In the genomic region with DNA sequence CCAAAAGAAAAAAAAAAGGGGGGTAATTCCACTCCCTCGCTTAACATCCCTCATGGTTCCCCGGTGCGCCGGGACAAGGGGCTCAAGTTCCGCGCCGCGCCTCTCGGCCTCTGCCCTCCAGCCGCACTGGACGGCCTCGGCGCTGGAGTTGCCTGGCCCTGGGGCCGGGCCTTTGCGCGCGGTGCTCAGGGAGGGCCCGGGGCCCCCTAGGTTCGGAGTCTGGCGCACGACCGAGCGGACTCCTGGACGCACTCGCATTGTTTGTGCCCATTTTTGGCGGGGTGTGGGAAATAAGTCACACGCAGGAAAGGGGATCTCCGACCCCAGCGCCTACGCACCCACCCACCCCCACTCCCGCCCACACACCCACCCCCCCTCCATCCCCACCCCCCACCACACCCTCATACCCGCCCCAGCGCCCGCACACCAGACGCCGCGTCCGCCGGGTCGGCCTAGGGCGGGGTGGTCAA, we compare ENCODE assay signal across 8 cellular contexts. TPM values are rescaled to one million over a fixed set of nuclear protein-coding genes. Genes with fewer than 3 reads are reported as not detected.
DNase-seq lines count a peak whose midpoint lies in the region; ATAC-seq, FAIRE-seq and TF ChIP-seq lines count a peak whose summit lies in the region.

No MANE protein-coding gene starts in this region.

- POLR2A ChIA-PET in AG04450 (lab: Yijun Ruan, JAX) (interaction anchor here (0.7 to 1.7 kb wide), 19 partner anchors 9 to 599 kb away, joined by 3 to 19 read pairs (median 4); partner anchors contain the start of genes CACFD1, GTF3C5, REXO4 and SLC2A6), Panc1 (lab: Charles Lee) (interaction anchor here (0.6 to 1.0 kb wide), 4 partner anchors 17 to 214 kb away, joined by 3 to 8 read pairs (median 4); partner anchors contain the start of gene CACFD1)

- FAIRE-seq in GM18507 (lab: Jason Lieb, UNC), result no peak

- ATAC-seq in HG02973 (IDR thresholded peaks at IDR 0.05; ENCODE audit: unreplicated experiment) (peak; percentile 12), Panc1 (peak; percentile 62), left lung (peak; percentile 71)

- peaks cover 23% of the 10 kb centered on the region for H3K36me3 ChIP-seq in Panc1 (ENCODE audit: control insufficient read depth, insufficient read depth, low read length)
- peaks cover 0 to 73% of the 10 kb centered on the region in 2 donors for H3K36me3 ChIP-seq in left lung
- peaks cover 63% of the 10 kb centered on the region for H3K36me3 ChIP-seq in suprapubic skin

- H3K9me3 ChIP-seq in AG04450 (ENCODE audit: control insufficient read depth, insufficient read depth, low read length) (peaks cover 5% of the 10 kb centered on the region; the same call in 1 of the 2 replicates), Panc1 (ENCODE audit: control insufficient read depth, insufficient read depth, low read depth, low read length) (no peaks in the 10 kb centered on the region), left lung (no peaks in the 10 kb centered on the region), suprapubic skin (no peaks in the 10 kb centered on the region)

- CTCF ChIA-PET in AG04450 (lab: Charles Lee), result no interaction called here
- CTCF ChIA-PET in Panc1 (lab: Charles Lee), result no interaction called here

- no peak for DNase-seq in AG04450 (ENCODE audit: low read depth, low spot score)
- DNase-seq in GM18507 (ENCODE audit: extremely low spot score, insufficient read length, low read depth), result peak; percentile 40
- DNase-seq in Panc1 (ENCODE audit: low read depth, low spot score), result no peak
- DNase-seq in caudate nucleus (lab: John Stamatoyannopoulos, UW), result peak in 2 of 61 donors; percentile 42 to 59
- peak in 1 of 2 donors; percentile 88 for DNase-seq in left lung
- no peak for DNase-seq in suprapubic skin (ENCODE audit: low spot score in 2 of 2)
- DNase-seq in G401 (ENCODE audit: low spot score), result no peak

- H3K27me3 ChIP-seq in AG04450 (ENCODE audit: control insufficient read depth, insufficient read depth, low read length) (no peaks in the 10 kb centered on the region), Panc1 (ENCODE audit: control insufficient read depth, insufficient read depth, low read length) (no peaks in the 10 kb centered on the region), left lung (no peaks in the 10 kb centered on the region), suprapubic skin (no peaks in the 10 kb centered on the region)

- H3K4me1 ChIP-seq in Panc1 (ENCODE audit: control insufficient read depth, insufficient read depth, low read length) (peaks cover 19% of the 10 kb centered on the region), left lung (peaks cover 9 to 36% of the 10 kb centered on the region in 2 donors), suprapubic skin (peaks cover 43% of the 10 kb centered on the region)

- intact Hi-C loops in Panc1 (cut with micrococcal nuclease; ENCODE audit: unreplicated experiment) (no loop called here), left lung (cut with DNase I) (no loop called here)

- BruUV-seq in Panc1 (replicated peaks; lab: Mats Ljungman, UMichigan), result no TSS peak

- no peak for TF ChIP-seq CTCF in AG04450 (IDR thresholded peaks at IDR 0.05; ENCODE audit: low read depth, low read length)
- TF ChIP-seq CTCF in Panc1 (IDR thresholded peaks at IDR 0.05), result 0 out of 2 replicates have a peak, but pooled peaks have one; percentile 11
- TF ChIP-seq CTCF in left lung (IDR thresholded peaks at IDR 0.05), result no peak
- peak in 1 of 2 donors; percentile 2 for TF ChIP-seq CTCF in suprapubic skin (IDR thresholded peaks at IDR 0.05)

- in situ Hi-C loops in Panc1 (cut with HindIII; ENCODE audit: low pct_unique_long_range_greater_than_20kb, low sequenced_read_pairs), result no loop called here
- in situ Hi-C loops in G401 (cut with HindIII; ENCODE audit: low sequenced_read_pairs), result no loop called here

- no peak for TF ChIP-seq EP300 in suprapubic skin (IDR thresholded peaks at IDR 0.05)

- H3K4me3 ChIP-seq in AG04450 (ENCODE audit: low read depth, low read length), result peak overlapping the region; percentile 99
- peak overlapping the region; percentile 74 to 97 for H3K4me3 ChIP-seq in Panc1 (ENCODE audit: low read depth in 2 of 2, low read length in 2 of 2)
- peak overlapping the region; percentile 75 to 93 for H3K4me3 ChIP-seq in left lung
- H3K4me3 ChIP-seq in suprapubic skin, result peak overlapping the region; percentile 97

- peak overlapping the region; percentile 47 for H3K27ac ChIP-seq in AG04450 (ENCODE audit: low read depth, low read length)
- H3K27ac ChIP-seq in Panc1 (ENCODE audit: low read length), result peak overlapping the region; percentile 94
- H3K27ac ChIP-seq in caudate nucleus (ENCODE audit: low read depth, low read length), result peak overlapping the region; percentile 84
- peak overlapping the region; percentile 84 to 94 for H3K27ac ChIP-seq in left lung
- H3K27ac ChIP-seq in suprapubic skin, result peak overlapping the region; percentile 94

- 0% methylated on average over 19 of the region's 41 CpGs for WGBS in suprapubic skin

- no peak for TF ChIP-seq POLR2A in suprapubic skin (IDR thresholded peaks at IDR 0.05)

RNA-seq across cellular contexts. Expression of gene MED22, which starts 0.4 kb away (rescaled TPM):
- 14.1 and 20.2 TPM in 2 replicates for polyA plus RNA-seq in AG04450 (2011; rRNA removed)
- polyA minus RNA-seq in AG04450 (2011; rRNA and poly(A)+ RNA removed), result 19.8 and 35.1 TPM in 2 replicates
- 26.2 TPM for total RNA-seq in Panc1 (2021; ENCODE audit: unreplicated experiment)
- 30.2 TPM for polyA plus RNA-seq in Panc1 (2012; ENCODE audit: insufficient read length)
- 10 to 100 TPM; 21.8 to 29.2 TPM for total RNA-seq in left lung
- total RNA-seq in suprapubic skin, result 10 to 100 TPM; 11.5 to 27.4 (median 18.8) TPM
- total RNA-seq in G401 (2014; rRNA removed; shearing (Covaris generic)), result 27.4 and 28.2 TPM in 2 replicates

RNA-seq across cellular contexts. Expression of gene RPL7A, which starts 0.5 kb away (rescaled TPM):
- polyA plus RNA-seq in AG04450 (2011; rRNA removed), result 2,708 and 3,305 TPM in 2 replicates
- polyA minus RNA-seq in AG04450 (2011; rRNA and poly(A)+ RNA removed), result 2,484 and 2,793 TPM in 2 replicates
- total RNA-seq in Panc1 (2021; ENCODE audit: unreplicated experiment) (1,104 TPM), left lung (1,000 to 10,000 TPM; 1,624 to 1,706 TPM), suprapubic skin (1,000 to 10,000 TPM; 1,468 to 3,048 (median 2,531) TPM)
- polyA plus RNA-seq in Panc1 (2012; ENCODE audit: insufficient read length), result 1,300 TPM
- 3,218 and 3,629 TPM in 2 replicates for total RNA-seq in G401 (2014; rRNA removed; shearing (Covaris generic))

RNA-seq across cellular contexts. Expression of gene SURF1, which starts 8.7 kb away (rescaled TPM):
- polyA plus RNA-seq in AG04450 (2011; rRNA removed), result 28.2 and 29.9 TPM in 2 replicates
- polyA minus RNA-seq in AG04450 (2011; rRNA and poly(A)+ RNA removed), result 12.1 and 12.2 TPM in 2 replicates
- 45.6 TPM for total RNA-seq in Panc1 (2021; ENCODE audit: unreplicated experiment)
- polyA plus RNA-seq in Panc1 (2012; ENCODE audit: insufficient read length), result 43.0 TPM
- total RNA-seq in left lung, result 10 to 100 TPM; 40.4 to 46.1 TPM
- 10 to 100 TPM; 29.1 to 45.0 (median 33.4) TPM for total RNA-seq in suprapubic skin
- total RNA-seq in G401 (2014; rRNA removed; shearing (Covaris generic)), result 33.8 and 51.7 TPM in 2 replicates

RNA-seq across cellular contexts. Expression of gene SURF2, which starts 8.8 kb away (rescaled TPM):
- polyA plus RNA-seq in AG04450 (2011; rRNA removed), result 9.9 and 11.4 TPM in 2 replicates
- 4.9 and 5.6 TPM in 2 replicates for polyA minus RNA-seq in AG04450 (2011; rRNA and poly(A)+ RNA removed)
- total RNA-seq in Panc1 (2021; ENCODE audit: unreplicated experiment) (19.2 TPM), left lung (10 to 100 TPM; 11.8 to 16.2 TPM), suprapubic skin (10 to 100 TPM; 15.3 to 42.3 (median 31.2) TPM)
- 24.7 TPM for polyA plus RNA-seq in Panc1 (2012; ENCODE audit: insufficient read length)
- total RNA-seq in G401 (2014; rRNA removed; shearing (Covaris generic)), result 32.3 and 47.5 TPM in 2 replicates

RNA-seq across cellular contexts. Expression of gene SURF6, which starts 11.6 kb away (rescaled TPM):
- polyA plus RNA-seq in AG04450 (2011; rRNA removed), result 6.2 and 8.5 TPM in 2 replicates
- 2.8 and 3.2 TPM in 2 replicates for polyA minus RNA-seq in AG04450 (2011; rRNA and poly(A)+ RNA removed)
- 16.1 TPM for total RNA-seq in Panc1 (2021; ENCODE audit: unreplicated experiment)
- 28.0 TPM for polyA plus RNA-seq in Panc1 (2012; ENCODE audit: insufficient read length)
- total RNA-seq in left lung, result 10 to 100 TPM; 10.9 to 16.7 TPM
- total RNA-seq in suprapubic skin, result 10 to 100 TPM; 11.5 to 17.1 (median 15.8) TPM
- total RNA-seq in G401 (2014; rRNA removed; shearing (Covaris generic)), result 23.3 and 40.6 TPM in 2 replicates

Comparison
In these comparisons a context has a peak if more than half of its experiments do, and no peak if none do; other contexts are left out.
1. ATAC-seq: peak in every context shown above with its lines; median percentile 71 in left lung; 62 in Panc1; 12 in HG02973.